12 cellular contexts compared by ENCODE assay signal in the genomic region with DNA sequence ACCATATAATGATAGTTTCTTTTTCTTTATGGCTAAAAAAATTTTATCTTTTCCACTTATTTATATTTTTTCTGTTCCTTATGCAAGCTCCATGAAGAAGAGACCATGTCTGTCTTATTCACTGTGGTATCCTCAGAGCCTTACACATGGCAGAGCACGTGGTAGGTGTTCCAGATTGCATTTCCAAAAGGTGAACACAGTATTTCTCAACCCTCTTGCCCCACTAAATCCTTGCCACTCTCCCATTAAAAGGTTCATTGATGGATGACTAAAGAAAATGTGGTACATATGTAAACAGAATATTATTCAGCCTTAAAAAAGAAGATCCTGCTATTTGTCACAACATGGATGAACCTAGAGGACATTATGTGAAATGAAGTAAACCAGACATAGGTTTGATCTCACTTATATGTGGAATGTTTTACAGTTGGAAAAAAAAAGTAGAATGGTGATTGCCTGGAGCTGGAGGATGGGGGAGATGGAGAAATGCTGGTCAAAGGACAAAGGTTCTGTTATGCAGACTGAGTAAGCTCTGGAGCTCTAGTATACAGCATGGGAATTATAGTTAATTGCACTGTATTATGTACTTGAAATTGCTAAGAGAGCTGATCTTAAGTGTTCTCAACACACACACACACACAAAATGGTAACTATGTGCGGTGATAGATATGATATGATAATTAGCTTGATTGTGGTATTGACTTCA.
DNase-seq lines count a peak whose midpoint lies in the region; ATAC-seq and TF ChIP-seq lines count a peak whose summit lies in the region.
"Had no signal": no experiment of that assay in that cellular context is flagged by ENCODE, and none has a peak within 500 bp of the region (broad histone marks: within the 10 kb centered on the region; RNA-seq: fewer than 3 reads in every experiment).

No MANE protein-coding gene starts in this region.

- no peaks in the 10 kb centered on the region for H3K36me3 ChIP-seq in mucosa of descending colon (ENCODE audit: low read depth)
- H3K36me3 ChIP-seq: BE2C, HAP-1 had no signal

- intact Hi-C loops in mucosa of descending colon (cut with DNase I, micrococcal nuclease), result no loop called here

- H3K9me3 ChIP-seq in mucosa of descending colon, result no peaks in the 10 kb centered on the region
- H3K9me3 ChIP-seq: BE2C, Caco-2, HAP-1 had no signal

- TF ChIP-seq CTCF in mucosa of descending colon (IDR thresholded peaks at IDR 0.05), result no peak

- DNase-seq in NCI-H2227 (lab: John Stamatoyannopoulos, UW; ENCODE audit: unreplicated experiment), result peak; percentile 3
- no peak for DNase-seq in NCI-H2227 treated with DMSO at 0.1 percent for 48 hours (lab: John Stamatoyannopoulos, UW)
- DNase-seq in left lobe of liver (ENCODE audit: low spot score), result peak; percentile 47
- no peak for DNase-seq in mucosa of descending colon
- DNase-seq in CD1c-positive myeloid dendritic cell (ENCODE audit: extremely low spot score), result no peak
- DNase-seq in retina, result no peak
- DNase-seq: ACHN; BE2C; C1 segment of cervical spinal cord; Caco-2; CD4-positive, alpha-beta T cell had no signal

- ATAC-seq in left lobe of liver (peak; percentile 76), mucosa of descending colon (peak; percentile 77)

- H3K4me1 ChIP-seq in mucosa of descending colon (ENCODE audit: low read depth), result no peaks in the 10 kb centered on the region
- H3K4me1 ChIP-seq: BE2C, Caco-2 had no signal

- no peak overlapping the region for H3K4me3 ChIP-seq in mucosa of descending colon
- H3K4me3 ChIP-seq: HAP-1 had no signal

Comparison
In these comparisons a context has a peak if more than half of its experiments do, and no peak if none do; other contexts are left out.
1. DNase-seq: peak in NCI-H2227 (single experiment) and left lobe of liver (single experiment); none in NCI-H2227 treated with DMSO at 0.1 percent for 48 hours (single experiment), mucosa of descending colon (0 of 3), CD1c-positive myeloid dendritic cell (single experiment) and retina (single experiment).